Comparison of ENCODE assay signal across 16 cellular contexts in the genomic region with DNA sequence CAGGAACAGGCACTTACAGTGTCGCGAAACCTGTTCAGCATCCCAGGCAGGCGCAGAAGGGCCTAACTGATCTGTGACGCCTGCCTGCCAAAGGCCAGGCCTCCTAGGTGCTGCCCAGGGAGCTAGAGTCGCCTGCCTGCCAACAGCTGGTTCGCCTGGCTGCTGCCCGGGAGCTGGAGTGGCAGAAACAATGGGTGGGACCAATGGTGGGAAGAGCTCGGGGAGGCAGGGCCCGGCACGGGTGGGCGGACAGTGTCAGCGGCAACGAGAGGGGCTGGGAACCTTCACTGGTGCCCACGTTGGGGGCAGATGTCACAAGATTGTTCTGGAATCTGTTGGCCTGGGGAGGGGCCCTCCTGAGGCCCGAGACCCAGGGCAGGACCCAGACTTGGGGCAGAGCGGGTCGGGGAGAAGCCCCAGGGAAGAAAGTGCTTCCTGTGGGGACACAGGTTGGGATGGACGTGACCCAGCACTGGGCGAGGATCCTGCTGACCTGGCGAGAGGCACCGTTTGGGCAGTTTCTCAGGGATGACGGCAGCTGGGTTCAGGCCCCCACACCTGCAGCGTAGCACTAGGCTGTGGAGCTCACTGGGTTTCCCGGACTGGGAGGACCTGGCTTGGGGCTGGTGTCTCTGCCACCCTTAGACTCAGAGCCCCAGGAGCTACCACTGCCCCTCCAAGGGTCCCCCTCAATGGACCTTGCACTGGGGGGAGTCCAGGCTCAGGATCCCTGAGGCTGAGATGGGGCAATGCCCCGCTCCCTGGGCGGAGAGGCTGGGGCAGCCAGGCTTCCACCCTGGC.
A peak's percentile ranks its signal among the peaks of the same experiment; 100 is the strongest.
DNase-seq lines count a peak whose midpoint lies in the region; ATAC-seq and TF ChIP-seq lines count a peak whose summit lies in the region.
"Had no signal": no experiment of that assay in that cellular context is flagged by ENCODE, and none has a peak within 500 bp of the region (broad histone marks: within the 10 kb centered on the region; RNA-seq: fewer than 3 reads in every experiment).

No MANE protein-coding gene starts in this region.

- no peaks in the 10 kb centered on the region for H3K36me3 Mint-ChIP-seq in activated naive CD4-positive, alpha-beta T cell treated with anti-CD3 and anti-CD28 coated beads, Interleukin-2, amount 50 U/mL, for 24 hours
- H3K36me3 Mint-ChIP-seq in stimulated activated naive B cell treated with anti-CD40 and anti-IgM and Interleukin-4, amounts not matched to agents 10 μg/mL and 1 μg/mL and 100 μg/mL, for 72 hours: peaks cover 20 to 31% of the 10 kb centered on the region in 2 donors

- TF ChIP-seq CTCF in VCaP (conservative IDR thresholded peaks at IDR 0.05) (no peak), right lobe of liver (IDR thresholded peaks at IDR 0.05) (no peak)

- H3K27ac ChIP-seq in VCaP: peak overlapping the region; percentile 59
- H3K27ac ChIP-seq in right lobe of liver: peak overlapping the region in 2 of 3 donors; percentile 72 to 92
- H3K27ac ChIP-seq: dorsolateral prefrontal cortex had no signal

- no peak overlapping the region for H3K4me3 ChIP-seq in right lobe of liver
- H3K4me3 ChIP-seq: dorsolateral prefrontal cortex had no signal

- no peak for DNase-seq in activated naive CD4-positive, alpha-beta T cell (lab: John Stamatoyannopoulos, UW)
- DNase-seq in right lobe of liver (peak; percentile 60 to 78 (median 72)), dedifferentiated amniotic fluid mesenchymal stem cell (ENCODE audit: extremely low spot score) (no peak), SKM-1 treated with dmso at 0.1 percent for 144 hours (lab: John Stamatoyannopoulos, UW; ENCODE audit: unreplicated experiment) (no peak), T-helper 9 cell (no peak)
- no peak for DNase-seq in stimulated activated naive B cell treated with anti-CD40 and anti-IgM and Interleukin-4, amounts not matched to agents 10 μg/mL and 1 μg/mL and 100 μg/mL, for 72 hours
- DNase-seq: activated naive CD4-positive, alpha-beta T cell treated with Interleukin-2 at 50 U/mL for 16 hours; HCEC 1CT; mesenchymal stem cell; NCI-H146; NCI-H446 treated with DMSO at 0.1 percent for 48 hours; stimulated activated CD4-positive, alpha-beta T cell treated with anti-CD3 and anti-CD28 coated beads, Interleukin-2, amount 100 ng/mL, for 24 hours had no signal

- ATAC-seq in right lobe of liver: peak; percentile 24 to 58 (median 56)
- no peak for ATAC-seq in stimulated activated naive B cell treated with anti-CD40 and anti-IgM and Interleukin-4, amounts not matched to agents 10 μg/mL and 1 μg/mL and 100 μg/mL, for 72 hours (replicated peaks)

- H3K4me3 Mint-ChIP-seq in activated naive CD4-positive, alpha-beta T cell treated with anti-CD3 and anti-CD28 coated beads, Interleukin-2, amount 50 U/mL, for 24 hours: no peak overlapping the region
- H3K4me3 Mint-ChIP-seq in stimulated activated naive B cell treated with anti-CD40 and anti-IgM and Interleukin-4, amounts not matched to agents 10 μg/mL and 1 μg/mL and 100 μg/mL, for 72 hours: no peak overlapping the region
- H3K4me3 Mint-ChIP-seq: T-helper 2 cell treated with Interferon-gamma antibody and Interleukin-4, amounts not matched to agents 5 μg/mL and 100 μg/mL, for 36 hours had no signal

- no peaks in the 10 kb centered on the region for H3K27me3 ChIP-seq in right lobe of liver
- H3K27me3 ChIP-seq: dorsolateral prefrontal cortex had no signal

- peaks cover 7% of the 10 kb centered on the region for H3K4me1 Mint-ChIP-seq in activated naive CD4-positive, alpha-beta T cell treated with anti-CD3 and anti-CD28 coated beads, Interleukin-2, amount 50 U/mL, for 24 hours
- H3K4me1 Mint-ChIP-seq in stimulated activated naive B cell treated with anti-CD40 and anti-IgM and Interleukin-4, amounts not matched to agents 10 μg/mL and 1 μg/mL and 100 μg/mL, for 72 hours: peaks cover 15 to 24% of the 10 kb centered on the region in 2 donors

- TF ChIP-seq POLR2A in right lobe of liver (IDR thresholded peaks at IDR 0.05): no peak

- H3K9me3 Mint-ChIP-seq in activated naive CD4-positive, alpha-beta T cell treated with anti-CD3 and anti-CD28 coated beads, Interleukin-2, amount 50 U/mL, for 24 hours: no peaks in the 10 kb centered on the region
- H3K9me3 Mint-ChIP-seq in stimulated activated naive B cell treated with anti-CD40 and anti-IgM and Interleukin-4, amounts not matched to agents 10 μg/mL and 1 μg/mL and 100 μg/mL, for 72 hours: no peaks in the 10 kb centered on the region
- H3K9me3 Mint-ChIP-seq: T-helper 2 cell treated with Interferon-gamma antibody and Interleukin-4, amounts not matched to agents 5 μg/mL and 100 μg/mL, for 36 hours had no signal

- H3K27ac Mint-ChIP-seq in activated naive CD4-positive, alpha-beta T cell treated with anti-CD3 and anti-CD28 coated beads, Interleukin-2, amount 50 U/mL, for 24 hours: peak overlapping the region; percentile 6
- peak overlapping the region; percentile 63 for H3K27ac Mint-ChIP-seq in stimulated activated naive B cell treated with anti-CD40 and anti-IgM and Interleukin-4, amounts not matched to agents 10 μg/mL and 1 μg/mL and 100 μg/mL, for 72 hours
- H3K27ac Mint-ChIP-seq: T-helper 2 cell treated with Interferon-gamma antibody and Interleukin-4, amounts not matched to agents 5 μg/mL and 100 μg/mL, for 36 hours had no signal

- H3K27me3 Mint-ChIP-seq in activated naive CD4-positive, alpha-beta T cell treated with anti-CD3 and anti-CD28 coated beads, Interleukin-2, amount 50 U/mL, for 24 hours: no peaks in the 10 kb centered on the region
- H3K27me3 Mint-ChIP-seq in stimulated activated naive B cell treated with anti-CD40 and anti-IgM and Interleukin-4, amounts not matched to agents 10 μg/mL and 1 μg/mL and 100 μg/mL, for 72 hours: no peaks in the 10 kb centered on the region

- H3K4me1 ChIP-seq in right lobe of liver: peaks cover 0 to 37% (median 12%) of the 10 kb centered on the region in 4 donors

- H3K9me3 ChIP-seq in right lobe of liver: no peaks in the 10 kb centered on the region

- intact Hi-C loops in right lobe of liver (cut with DNase I): no loop called here

- 80% methylated on average over 1 of the region's 26 CpGs for WGBS in right lobe of liver (ENCODE audit: insufficient coverage, low coverage, low lambda C conversion rate, missing lambda C conversion rate)

- H3K36me3 ChIP-seq in right lobe of liver: no peaks in the 10 kb centered on the region

Comparison
In these comparisons a context has a peak if more than half of its experiments do, and no peak if none do; other contexts are left out.
1. DNase-seq: peak in right lobe of liver (3 of 3); none in activated naive CD4-positive, alpha-beta T cell (0 of 4), stimulated activated naive B cell treated with anti-CD40 and anti-IgM and Interleukin-4, amounts not matched to agents 10 μg/mL and 1 μg/mL and 100 μg/mL, for 72 hours (single experiment), dedifferentiated amniotic fluid mesenchymal stem cell (single experiment), SKM-1 treated with dmso at 0.1 percent for 144 hours (single experiment) and T-helper 9 cell (single experiment).
2. ATAC-seq: peak in right lobe of liver (4 of 4); none in stimulated activated naive B cell treated with anti-CD40 and anti-IgM and Interleukin-4, amounts not matched to agents 10 μg/mL and 1 μg/mL and 100 μg/mL, for 72 hours (0 of 2).